Comparison of ENCODE assay signal across 14 cellular contexts in the genomic region with DNA sequence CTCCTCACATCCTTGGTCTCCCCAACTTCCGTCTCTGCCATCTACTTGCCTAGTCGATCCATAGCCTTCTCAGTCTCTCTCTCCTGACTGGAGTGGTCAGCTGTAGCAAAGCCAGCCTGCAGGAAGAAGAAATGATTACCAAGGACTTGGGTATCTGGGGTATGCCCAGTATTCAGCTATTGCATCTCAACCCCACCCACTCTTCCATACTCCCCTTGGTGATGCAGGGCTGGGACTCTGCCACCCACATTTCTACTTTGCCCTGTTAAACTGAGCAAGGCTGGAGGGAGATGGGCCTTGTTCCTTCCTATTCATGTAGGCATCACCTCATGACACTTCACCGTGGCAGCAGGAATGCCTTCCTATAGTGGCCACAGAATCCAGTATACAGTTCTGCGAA. TPM values are rescaled to one million over a fixed set of nuclear protein-coding genes. Genes with fewer than 3 reads are reported as not detected.
DNase-seq lines count a peak whose midpoint lies in the region; ATAC-seq and TF ChIP-seq lines count a peak whose summit lies in the region.
"Had no signal": no experiment of that assay in that cellular context is flagged by ENCODE, and none has a peak within 500 bp of the region (broad histone marks: within the 10 kb centered on the region; RNA-seq: fewer than 3 reads in every experiment).

No MANE protein-coding gene starts in this region.

- POLR2A ChIA-PET in activated B cell treated with CpG ODN at 0.5 μM for 24 hours (lab: Charles Lee): no interaction called here

- peaks cover 38% of the 10 kb centered on the region for H3K36me3 Mint-ChIP-seq in stimulated activated naive CD8-positive, alpha-beta T cell treated with anti-CD3 and anti-CD28 coated beads, Interleukin-15, Interleukin-2, amounts not matched to agents 100 ng/mL and 50 ng/mL, for 24 hours (ENCODE audit: low read depth)
- peaks cover 19% of the 10 kb centered on the region for H3K36me3 Mint-ChIP-seq in activated B cell treated with CpG ODN at 0.5 μM for 24 hours (ENCODE audit: low read depth)
- H3K36me3 Mint-ChIP-seq in neural crest cell (ENCODE audit: low read depth): peaks cover 9% of the 10 kb centered on the region

- DNase-seq in stimulated activated naive CD8-positive, alpha-beta T cell treated with anti-CD3 and anti-CD28 coated beads, Interleukin-15, Interleukin-2, amounts not matched to agents 100 U/mL and 50 U/mL, for 24 hours: no peak
- no peak for DNase-seq in activated B cell treated with CpG ODN at 0.5 μM for 24 hours
- no peak for DNase-seq in neural crest cell (ENCODE audit: low read depth, low spot score)
- DNase-seq in activated gamma-delta T cell (lab: John Stamatoyannopoulos, UW): no peak
- DNase-seq in GDM1 (lab: John Stamatoyannopoulos, UW): no peak
- DNase-seq in omental fat pad (ENCODE audit: low spot score): no peak
- no peak for DNase-seq in Right ventricle myocardium superior
- DNase-seq: COR-L47, DMS153, KBM-7, NCI-H146, NCI-H2081, NCI-H82 had no signal

- H3K27me3 Mint-ChIP-seq in stimulated activated naive CD8-positive, alpha-beta T cell treated with anti-CD3 and anti-CD28 coated beads, Interleukin-15, Interleukin-2, amounts not matched to agents 100 ng/mL and 50 ng/mL, for 24 hours: no peaks in the 10 kb centered on the region
- H3K27me3 Mint-ChIP-seq in activated B cell treated with CpG ODN at 0.5 μM for 24 hours: no peaks in the 10 kb centered on the region
- H3K27me3 Mint-ChIP-seq in neural crest cell (ENCODE audit: low read depth): no peaks in the 10 kb centered on the region

- no peak for ATAC-seq in stimulated activated naive CD8-positive, alpha-beta T cell treated with anti-CD3 and anti-CD28 coated beads, Interleukin-15, Interleukin-2, amounts not matched to agents 100 U/mL and 50 U/mL, for 24 hours
- ATAC-seq in activated B cell treated with CpG ODN at 0.5 μM for 24 hours (ENCODE audit: low read depth): no peak
- ATAC-seq in omental fat pad (ENCODE audit: low FRiP score): no peak
- ATAC-seq in Right ventricle myocardium superior (ENCODE audit: poor library complexity): no peak

- H3K4me3 Mint-ChIP-seq in stimulated activated naive CD8-positive, alpha-beta T cell treated with anti-CD3 and anti-CD28 coated beads, Interleukin-15, Interleukin-2, amounts not matched to agents 100 ng/mL and 50 ng/mL, for 24 hours: peak overlapping the region; percentile 28
- H3K4me3 Mint-ChIP-seq in activated B cell treated with CpG ODN at 0.5 μM for 24 hours (peak overlapping the region; percentile 5), neural crest cell (peak overlapping the region; percentile 57)

- CTCF ChIA-PET in activated B cell treated with CpG ODN at 0.5 μM for 24 hours (lab: Charles Lee): interaction anchor here (0.9 kb wide), 1 partner anchor 14 kb away, joined by 4 read pairs; no protein-coding TSS in a partner anchor

- no peak for TF ChIP-seq CTCF in activated B cell treated with CpG ODN at 0.5 μM for 24 hours (IDR thresholded peaks at IDR 0.05)
- no peak for TF ChIP-seq CTCF in neural crest cell (conservative IDR thresholded peaks at IDR 0.05)
- no peak for TF ChIP-seq CTCF in omental fat pad (IDR thresholded peaks at IDR 0.05)

- no peaks in the 10 kb centered on the region for H3K9me3 Mint-ChIP-seq in stimulated activated naive CD8-positive, alpha-beta T cell treated with anti-CD3 and anti-CD28 coated beads, Interleukin-15, Interleukin-2, amounts not matched to agents 100 ng/mL and 50 ng/mL, for 24 hours
- H3K9me3 Mint-ChIP-seq in activated B cell treated with CpG ODN at 0.5 μM for 24 hours: no peaks in the 10 kb centered on the region
- no peaks in the 10 kb centered on the region for H3K9me3 Mint-ChIP-seq in neural crest cell

- no peak overlapping the region for H3K27ac Mint-ChIP-seq in stimulated activated naive CD8-positive, alpha-beta T cell treated with anti-CD3 and anti-CD28 coated beads, Interleukin-15, Interleukin-2, amounts not matched to agents 100 ng/mL and 50 ng/mL, for 24 hours
- no peak overlapping the region for H3K27ac Mint-ChIP-seq in activated B cell treated with CpG ODN at 0.5 μM for 24 hours
- peak overlapping the region; percentile 28 for H3K27ac Mint-ChIP-seq in neural crest cell (ENCODE audit: unreplicated experiment)

- intact Hi-C loops in activated B cell treated with CpG ODN at 0.5 μM for 24 hours (cut with micrococcal nuclease) (no loop called here), Right ventricle myocardium superior (cut with DNase I) (no loop called here)

- H3K4me1 Mint-ChIP-seq in stimulated activated naive CD8-positive, alpha-beta T cell treated with anti-CD3 and anti-CD28 coated beads, Interleukin-15, Interleukin-2, amounts not matched to agents 100 ng/mL and 50 ng/mL, for 24 hours (ENCODE audit: low read depth): peaks cover 21% of the 10 kb centered on the region
- H3K4me1 Mint-ChIP-seq in activated B cell treated with CpG ODN at 0.5 μM for 24 hours (peaks cover 21% of the 10 kb centered on the region), neural crest cell (peaks cover 22% of the 10 kb centered on the region)

RNA-seq across cellular contexts. Expression of gene COPRS, which starts 2.3 kb away (rescaled TPM):
- total RNA-seq in activated B cell treated with CpG ODN at 0.5 μM for 24 hours: 27.0 and 28.8 TPM in 2 replicates
- 57.9 and 60.7 TPM in 2 replicates for total RNA-seq in neural crest cell
- 10 to 100 TPM; 39.2 to 76.1 (median 61.8) TPM for total RNA-seq in omental fat pad
- total RNA-seq in Right ventricle myocardium superior: 56.0 TPM

RNA-seq across cellular contexts. Expression of gene UTP6, which starts 44.8 kb away (rescaled TPM):
- total RNA-seq in activated B cell treated with CpG ODN at 0.5 μM for 24 hours (117 and 124 TPM in 2 replicates), neural crest cell (73.3 and 77.7 TPM in 2 replicates), omental fat pad (10 to 100 TPM; 22.5 to 56.1 (median 31.9) TPM), Right ventricle myocardium superior (30.0 TPM)

Comparison
In these comparisons a context has a peak if more than half of its experiments do, and no peak if none do; other contexts are left out.
1. H3K4me3 Mint-ChIP-seq: peak in every context shown above with its lines; median percentile 57 in neural crest cell; 28 in stimulated activated naive CD8-positive, alpha-beta T cell treated with anti-CD3 and anti-CD28 coated beads, Interleukin-15, Interleukin-2, amounts not matched to agents 100 ng/mL and 50 ng/mL, for 24 hours; 5 in activated B cell treated with CpG ODN at 0.5 μM for 24 hours.